8 cellular contexts compared by ENCODE assay signal in genomic region chr14:89418452-89418851, GRCh38. TPM values are rescaled to one million over a fixed set of nuclear protein-coding genes. Genes with fewer than 3 reads are reported as not detected.
DNase-seq lines count a peak whose midpoint lies in the region; ATAC-seq lines count a peak whose summit lies in the region.

No MANE protein-coding gene starts in this region.

- H3K9me3 ChIP-seq in SK-N-MC (ENCODE audit: low read depth, low read length), result no peaks in the 10 kb centered on the region

- H3K27ac ChIP-seq in SK-N-MC, result no peak overlapping the region

- intact Hi-C loops in Right ventricle myocardium superior (cut with DNase I), result loop anchor here (5.0 to 10.0 kb wide), 4 partner anchors 114 to 374 kb away; no protein-coding TSS in a partner anchor

- H3K4me1 Mint-ChIP-seq in stimulated activated naive CD8-positive, alpha-beta T cell treated with anti-CD3 and anti-CD28 coated beads, Interleukin-15, Interleukin-2, amounts not matched to agents 100 ng/mL and 50 ng/mL, for 24 hours (ENCODE audit: low read depth), result peaks cover 65% of the 10 kb centered on the region

- H3K9ac ChIP-seq in SK-N-MC (ENCODE audit: insufficient read length), result no peak overlapping the region

- no peaks in the 10 kb centered on the region for H3K27me3 Mint-ChIP-seq in stimulated activated naive CD8-positive, alpha-beta T cell treated with anti-CD3 and anti-CD28 coated beads, Interleukin-15, Interleukin-2, amounts not matched to agents 100 ng/mL and 50 ng/mL, for 24 hours

- no peaks in the 10 kb centered on the region for H3K9me3 Mint-ChIP-seq in stimulated activated naive CD8-positive, alpha-beta T cell treated with anti-CD3 and anti-CD28 coated beads, Interleukin-15, Interleukin-2, amounts not matched to agents 100 ng/mL and 50 ng/mL, for 24 hours

- peak overlapping the region; percentile 90 for H3K4me3 Mint-ChIP-seq in stimulated activated naive CD8-positive, alpha-beta T cell treated with anti-CD3 and anti-CD28 coated beads, Interleukin-15, Interleukin-2, amounts not matched to agents 100 ng/mL and 50 ng/mL, for 24 hours

- ATAC-seq in Right ventricle myocardium superior (ENCODE audit: poor library complexity), result peak; percentile 13

- H3K36me3 Mint-ChIP-seq in stimulated activated naive CD8-positive, alpha-beta T cell treated with anti-CD3 and anti-CD28 coated beads, Interleukin-15, Interleukin-2, amounts not matched to agents 100 ng/mL and 50 ng/mL, for 24 hours (ENCODE audit: low read depth), result peaks cover 20% of the 10 kb centered on the region

- H3K27ac Mint-ChIP-seq in stimulated activated naive CD8-positive, alpha-beta T cell treated with anti-CD3 and anti-CD28 coated beads, Interleukin-15, Interleukin-2, amounts not matched to agents 100 ng/mL and 50 ng/mL, for 24 hours, result peak overlapping the region; percentile 95

- H3K36me3 ChIP-seq in SK-N-MC (ENCODE audit: insufficient read depth, low read length), result no peaks in the 10 kb centered on the region

- H3K4me3 ChIP-seq in SK-N-MC, result peak overlapping the region; percentile 69

- DNase-seq in NOMO-1 treated with DMSO at 0.1 percent for 48 hours (lab: John Stamatoyannopoulos, UW; ENCODE audit: unreplicated experiment) (peak; percentile 22), NOMO-1 treated with dmso at 0.1 percent for 144 hours (lab: John Stamatoyannopoulos, UW; ENCODE audit: unreplicated experiment) (no peak), SK-N-MC (ENCODE audit: low read depth, low spot score) (no peak), Right ventricle myocardium superior (no peak), cortex of kidney (lab: John Stamatoyannopoulos, UW) (no peak), Ammon's horn (ENCODE audit: low spot score) (no peak), hepatic stellate cell (ENCODE audit: low spot score) (no peak)

RNA-seq across cellular contexts. Expression of gene FOXN3, which starts 1.4 kb away (rescaled TPM):
- total RNA-seq in Right ventricle myocardium superior, result 122 TPM
